Comparison of ENCODE assay signal across 9 cellular contexts in the genomic region with DNA sequence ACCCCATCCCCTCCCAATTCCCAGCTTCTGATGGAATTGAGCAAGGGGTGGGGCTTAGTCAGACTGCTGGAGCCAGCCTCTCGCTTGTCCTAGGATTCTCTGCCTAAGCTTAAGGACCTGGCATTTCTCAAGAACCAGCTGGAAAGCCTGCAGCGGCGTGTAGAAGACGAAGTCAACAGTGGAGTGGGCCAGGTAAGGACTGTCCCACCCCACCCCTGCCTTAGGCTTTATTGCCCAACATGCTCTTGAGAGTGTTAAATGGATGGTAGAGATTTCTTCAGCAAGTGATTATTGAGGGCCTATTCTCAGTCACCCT. TPM values are rescaled to one million over a fixed set of nuclear protein-coding genes. Genes with fewer than 3 reads are reported as not detected.
DNase-seq lines count a peak whose midpoint lies in the region; ATAC-seq, FAIRE-seq and TF ChIP-seq lines count a peak whose summit lies in the region.
"Had no signal": no experiment of that assay in that cellular context is flagged by ENCODE, and none has a peak within 500 bp of the region (broad histone marks: within the 10 kb centered on the region; RNA-seq: fewer than 3 reads in every experiment).

No MANE protein-coding gene starts in this region.

- TF ChIP-seq CTCF in cardiac muscle cell (IDR thresholded peaks at IDR 0.05; ENCODE audit: low read depth, low read length), result no peak
- no peak for TF ChIP-seq CTCF in kidney (IDR thresholded peaks at IDR 0.05; ENCODE audit: borderline replicate concordance, extremely low read depth, insufficient read depth)
- TF ChIP-seq CTCF in transverse colon (IDR thresholded peaks at IDR 0.05), result no peak

- H3K27ac Mint-ChIP-seq in activated naive CD8-positive, alpha-beta T cell treated with anti-CD3 and anti-CD28 coated beads, Interleukin-2, amount 10 ng/mL, durations not matched to agents 7 days and 5 days, result peak overlapping the region; percentile 98

- H3K4me3 ChIP-seq in cardiac muscle cell, result peak overlapping the region; percentile 50
- H3K4me3 ChIP-seq in kidney (ENCODE audit: low read length in 2 of 2), result peak overlapping the region in 1 of 2 donors; percentile 92
- H3K4me3 ChIP-seq in transverse colon, result peak overlapping the region in 1 of 4 donors; percentile 63

- H3K27me3 Mint-ChIP-seq in activated naive CD8-positive, alpha-beta T cell treated with anti-CD3 and anti-CD28 coated beads, Interleukin-2, amount 10 ng/mL, durations not matched to agents 7 days and 5 days, result no peaks in the 10 kb centered on the region

- peak overlapping the region; percentile 89 for H3K4me3 Mint-ChIP-seq in activated naive CD8-positive, alpha-beta T cell treated with anti-CD3 and anti-CD28 coated beads, Interleukin-2, amount 10 ng/mL, durations not matched to agents 7 days and 5 days

- WGBS in transverse colon (ENCODE audit: low coverage in 1 of 2), 2 donors, result 60 to 76% methylated on average over 1 to 4 of the region's 4 CpGs

- peak overlapping the region in 1 of 2 donors; percentile 84 for H3K9ac ChIP-seq in kidney (ENCODE audit: low read length in 2 of 2)

- H3K4me1 ChIP-seq in cardiac muscle cell (ENCODE audit: low read depth) (peaks cover 14% of the 10 kb centered on the region), kidney (ENCODE audit: control insufficient read depth in 1 of 2, insufficient read depth in 1 of 2, low read depth in 1 of 2, low read length in 2 of 2) (peaks cover 17 to 34% of the 10 kb centered on the region in 2 donors), transverse colon (peaks cover 20 to 46% (median 25%) of the 10 kb centered on the region in 4 donors)

- POLR2A ChIA-PET in activated naive CD8-positive, alpha-beta T cell treated with anti-CD3 and anti-CD28 coated beads, Interleukin-2, amount 10 ng/mL, durations not matched to agents 7 days and 5 days (lab: Charles Lee), result interaction anchor here (0.8 to 3.1 kb wide), 4 partner anchors 8 to 134 kb away, joined by 3 to 23 read pairs (median 8); a partner anchor contains a TSS

- DNase-seq in cardiac muscle cell (ENCODE audit: low read depth in 1 of 2, low spot score in 1 of 2) (peak in 1 of 2 donors; percentile 23), left ventricle myocardium superior (no peak), kidney (peak; percentile 41), transverse colon (no peak), sciatic nerve (ENCODE audit: low spot score) (no peak), RPMI8226 (no peak)
- DNase-seq in activated naive CD8-positive, alpha-beta T cell treated with anti-CD3 and anti-CD28 coated beads, Interleukin-2, amount 10 ng/mL, durations not matched to agents 7 days and 5 days, result no peak
- DNase-seq: activated CD4-positive, alpha-beta T cell treated with anti-CD3 and anti-CD28 coated beads for 4 hours had no signal

- no peaks in the 10 kb centered on the region for H3K9me3 Mint-ChIP-seq in activated naive CD8-positive, alpha-beta T cell treated with anti-CD3 and anti-CD28 coated beads, Interleukin-2, amount 10 ng/mL, durations not matched to agents 7 days and 5 days

- H3K27me3 ChIP-seq in cardiac muscle cell (no peaks in the 10 kb centered on the region), transverse colon (no peaks in the 10 kb centered on the region)

- H3K36me3 Mint-ChIP-seq in activated naive CD8-positive, alpha-beta T cell treated with anti-CD3 and anti-CD28 coated beads, Interleukin-2, amount 10 ng/mL, durations not matched to agents 7 days and 5 days, result peaks cover 21% of the 10 kb centered on the region

- H3K4me1 Mint-ChIP-seq in activated naive CD8-positive, alpha-beta T cell treated with anti-CD3 and anti-CD28 coated beads, Interleukin-2, amount 10 ng/mL, durations not matched to agents 7 days and 5 days, result peaks cover 42% of the 10 kb centered on the region

- no peak for FAIRE-seq in kidney (lab: Jason Lieb, UNC)

- intact Hi-C loops in left ventricle myocardium superior (cut with micrococcal nuclease) (no loop called here), kidney (cut with DNase I) (no loop called here), transverse colon (cut with DNase I; ENCODE audit: low total_unique reads) (loop anchor here (5.0 kb wide), 1 partner anchor 72 kb away; a partner anchor contains a TSS), sciatic nerve (cut with DNase I) (loop anchor here (5.0 kb wide), 1 partner anchor 77 kb away; no protein-coding TSS in a partner anchor)

- H3K36me3 ChIP-seq in cardiac muscle cell (peaks cover 4% of the 10 kb centered on the region), kidney (ENCODE audit: control insufficient read depth in 1 of 2, insufficient read depth in 2 of 2, low read length in 2 of 2) (peaks cover 13 to 19% of the 10 kb centered on the region in 2 donors), transverse colon (peaks cover 0 to 10% (median 0%) of the 10 kb centered on the region in 4 donors)

- H3K27ac ChIP-seq in cardiac muscle cell (no peak overlapping the region), kidney (ENCODE audit: low read depth in 2 of 2, low read length in 2 of 2) (peak overlapping the region in 1 of 2 donors; percentile 78), transverse colon (peak overlapping the region; percentile 92 to 94 (median 93))

- TF ChIP-seq POLR2A in transverse colon (IDR thresholded peaks at IDR 0.05), result no peak

- in situ Hi-C loops in transverse colon (cut with MboI; ENCODE audit: low pct_ligation_motif_present in 1 of 4, low pct_unique_long_range_greater_than_20kb in 1 of 4, low sequenced_read_pairs in 3 of 4), result loop anchor here in 3 of 4 donors (10.0 to 25.0 kb wide), 3 partner anchors 69 to 139 kb away; a partner anchor contains a TSS

- no peak for TF ChIP-seq EP300 in transverse colon (IDR thresholded peaks at IDR 0.05; ENCODE audit: low read depth)

- ATAC-seq in left ventricle myocardium superior (no peak), GM21737 (IDR thresholded peaks at IDR 0.05; ENCODE audit: unreplicated experiment) (no peak), sciatic nerve (no peak)
- no peak for ATAC-seq in activated naive CD8-positive, alpha-beta T cell treated with anti-CD3 and anti-CD28 coated beads, Interleukin-2, amount 10 ng/mL, durations not matched to agents 7 days and 5 days (ENCODE audit: low read depth)

- no peaks in the 10 kb centered on the region for H3K9me3 ChIP-seq in cardiac muscle cell (ENCODE audit: low read depth)
- H3K9me3 ChIP-seq in kidney (ENCODE audit: control insufficient read depth in 1 of 2, low read length in 2 of 2), result no peaks in the 10 kb centered on the region
- no peaks in the 10 kb centered on the region for H3K9me3 ChIP-seq in transverse colon

RNA-seq across cellular contexts. Expression of a gene that starts 1.1 kb away (rescaled TPM):
- total RNA-seq in cardiac muscle cell, result 29.5 and 32.3 TPM in 2 replicates
- polyA plus RNA-seq in cardiac muscle cell, result 67.9 and 80.7 TPM in 2 replicates
- 77.5 TPM for total RNA-seq in left ventricle myocardium superior
- 10 to 100 TPM; 80.8 to 94.0 TPM for total RNA-seq in activated naive CD8-positive, alpha-beta T cell treated with anti-CD3 and anti-CD28 coated beads, Interleukin-2, amount 10 ng/mL, durations not matched to agents 7 days and 5 days
- 89.9 TPM for total RNA-seq in kidney
- polyA plus RNA-seq in kidney (ENCODE audit: insufficient read depth, low read depth, low replicate concordance), result 71.2 TPM
- total RNA-seq in transverse colon, result 10 to 100 TPM; 39.4 to 75.5 (median 52.6) TPM
- 37.9 TPM for total RNA-seq in sciatic nerve

RNA-seq across cellular contexts. Expression of a gene that starts 1.3 kb away (rescaled TPM):
- 34.2 and 45.4 TPM in 2 replicates for total RNA-seq in cardiac muscle cell
- polyA plus RNA-seq in cardiac muscle cell, result 61.8 and 66.2 TPM in 2 replicates
- total RNA-seq in left ventricle myocardium superior, result 13.3 TPM
- total RNA-seq in activated naive CD8-positive, alpha-beta T cell treated with anti-CD3 and anti-CD28 coated beads, Interleukin-2, amount 10 ng/mL, durations not matched to agents 7 days and 5 days, result 10 to 100 TPM; 41.3 to 47.7 TPM
- total RNA-seq in kidney, result 33.9 TPM
- polyA plus RNA-seq in kidney (ENCODE audit: insufficient read depth, low read depth, low replicate concordance), result 19.6 TPM
- total RNA-seq in transverse colon, result 10 to 100 TPM; 20.1 to 42.5 (median 37.4) TPM
- total RNA-seq in sciatic nerve, result 43.1 TPM

RNA-seq across cellular contexts. Expression of a gene that starts 8.5 kb away (rescaled TPM):
- total RNA-seq in cardiac muscle cell (22.8 and 43.9 TPM in 2 replicates), left ventricle myocardium superior (27.4 TPM), kidney (31.3 TPM), transverse colon (10 to 100 TPM; 19.9 to 36.3 (median 26.5) TPM), sciatic nerve (23.2 TPM)
- polyA plus RNA-seq in cardiac muscle cell (51.5 and 80.6 TPM in 2 replicates), kidney (ENCODE audit: insufficient read depth, low read depth, low replicate concordance) (52.4 TPM)
- total RNA-seq in activated naive CD8-positive, alpha-beta T cell treated with anti-CD3 and anti-CD28 coated beads, Interleukin-2, amount 10 ng/mL, durations not matched to agents 7 days and 5 days, result 10 to 100 TPM; 34.4 to 36.9 TPM

RNA-seq across cellular contexts. Expression of a gene that starts 18.3 kb away (rescaled TPM):
- 3.1 and 5.3 TPM in 2 replicates for total RNA-seq in cardiac muscle cell
- 6.6 and 24.8 TPM in 2 replicates for polyA plus RNA-seq in cardiac muscle cell
- total RNA-seq in left ventricle myocardium superior, result 18.2 TPM
- 10 to 100 TPM; 11.8 to 12.0 TPM for total RNA-seq in activated naive CD8-positive, alpha-beta T cell treated with anti-CD3 and anti-CD28 coated beads, Interleukin-2, amount 10 ng/mL, durations not matched to agents 7 days and 5 days
- 22.6 TPM for total RNA-seq in kidney
- 48.8 TPM for polyA plus RNA-seq in kidney (ENCODE audit: insufficient read depth, low read depth, low replicate concordance)
- total RNA-seq in transverse colon, result 10 to 100 TPM in 3 of 4 donors, not detected in 1; 18.0 to 56.0 (median 27.5) TPM
- total RNA-seq in sciatic nerve, result 12.6 TPM

Comparison
In these comparisons a context has a peak if more than half of its experiments do, and no peak if none do; other contexts are left out.
1. intact Hi-C loops: an anchor here in transverse colon (5.0 kb wide) and sciatic nerve (5.0 kb wide); none called in left ventricle myocardium superior and kidney.